Comparison of ENCODE assay signal across 1 cellular context in genomic region chr22:24460418-24461089, GRCh38.
A peak's percentile ranks its signal among the peaks of the same experiment; 100 is the strongest.
TF ChIP-seq lines count a peak whose summit lies in the region.

No MANE protein-coding gene starts in this region.

TF ChIP-seq in GM12878, 131 proteins besides CTCF, POLR2A, EP300 and RAD21:
- no peak for TF ChIP-seq ZNF384 (IDR thresholded peaks at IDR 0.05; ENCODE audit: borderline replicate concordance, low read depth, low read length)
- no peak for TF ChIP-seq IRF4 (IDR thresholded peaks at IDR 0.05; ENCODE audit: low read depth, low read length)
- no peak for TF ChIP-seq ESRRA (IDR thresholded peaks at IDR 0.05; ENCODE audit: low read length)
- TF ChIP-seq TAF1 (IDR thresholded peaks at IDR 0.05; ENCODE audit: borderline replicate concordance, low read depth, low read length): peak; percentile 69; the same call in 1 of the 2 replicates
- TF ChIP-seq NR2F1 (conservative IDR thresholded peaks at IDR 0.05): no peak
- no peak for TF ChIP-seq HSF1 (IDR thresholded peaks at IDR 0.05; ENCODE audit: low read depth, low read length)
- no peak for TF ChIP-seq BCL11A (IDR thresholded peaks at IDR 0.05; ENCODE audit: low read depth, low read length)
- TF ChIP-seq ZBTB4 (CRISPR knock-in tag; IDR thresholded peaks at IDR 0.05): no peak
- no peak for TF ChIP-seq EED (IDR thresholded peaks at IDR 0.05; ENCODE audit: low read depth)
- no peak for TF ChIP-seq PAX8 (IDR thresholded peaks at IDR 0.05)
- TF ChIP-seq ATF2 (IDR thresholded peaks at IDR 0.05; ENCODE audit: low read length): no peak
- 0 out of 2 replicates have a peak, but pooled peaks have one; percentile 27 for TF ChIP-seq SMAD5 (IDR thresholded peaks at IDR 0.05; ENCODE audit: low read depth)
- TF ChIP-seq ZNF622 (IDR thresholded peaks at IDR 0.05): no peak
- peak; percentile 28; the same call in 1 of the 2 replicates for TF ChIP-seq RUNX3 (IDR thresholded peaks at IDR 0.05; ENCODE audit: low read length)
- TF ChIP-seq MTA3 (IDR thresholded peaks at IDR 0.05; ENCODE audit: borderline replicate concordance, low read length): no peak
- TF ChIP-seq ETV6 (conservative IDR thresholded peaks at IDR 0.05 in 1 of 2, IDR thresholded peaks at IDR 0.05 in 1 of 2; ENCODE audit: borderline replicate concordance in 1 of 2, low read depth in 1 of 2): no peak
- no peak for TF ChIP-seq MTA2 (IDR thresholded peaks at IDR 0.05; ENCODE audit: low read depth)
- TF ChIP-seq CEBPB (IDR thresholded peaks at IDR 0.05; ENCODE audit: borderline replicate concordance in 1 of 2, low read depth in 2 of 2, low read length in 2 of 2): no peak
- no peak for TF ChIP-seq CHD2 (IDR thresholded peaks at IDR 0.05; ENCODE audit: borderline replicate concordance, low read depth, low read length)
- no peak for TF ChIP-seq CREM (IDR thresholded peaks at IDR 0.05; ENCODE audit: low read depth)
- TF ChIP-seq STAT1 (conservative IDR thresholded peaks at IDR 0.05): no peak
- no peak for TF ChIP-seq KAT2A (conservative IDR thresholded peaks at IDR 0.05; ENCODE audit: control insufficient read depth, low read depth, low read length)
- no peak for TF ChIP-seq GATAD2B (conservative IDR thresholded peaks at IDR 0.05; ENCODE audit: low read depth)
- TF ChIP-seq KLF5 (IDR thresholded peaks at IDR 0.05; ENCODE audit: partially characterized antibody): no peak
- TF ChIP-seq ZSCAN29 (IDR thresholded peaks at IDR 0.05): no peak
- peak; percentile 51; the same call in 1 of the 3 replicates for TF ChIP-seq POU2F2 (IDR thresholded peaks at IDR 0.05; ENCODE audit: borderline replicate concordance, low read depth, low read length)
- TF ChIP-seq YY1 (IDR thresholded peaks at IDR 0.05; ENCODE audit: low read depth, low read length): peak; percentile 35; the same call in 1 of the 2 replicates
- TF ChIP-seq SKIL (IDR thresholded peaks at IDR 0.05; ENCODE audit: low read depth, poor library complexity, severe bottlenecking): no peak
